1 cellular context compared by ENCODE assay signal in genomic region chr6:88519227-88520019, GRCh38.
TF ChIP-seq lines count a peak whose summit lies in the region.

No MANE protein-coding gene starts in this region.

TF ChIP-seq in GM23338, 12 proteins besides CTCF, POLR2A, EP300 and RAD21 (continued from another document):
- TF ChIP-seq ZNF462 (CRISPR knock-in tag; IDR thresholded peaks at IDR 0.05) (no peak), JUNB (IDR thresholded peaks at IDR 0.05; ENCODE audit: unreplicated experiment) (no peak), REST (IDR thresholded peaks at IDR 0.05; ENCODE audit: unreplicated experiment) (no peak), ETS1 (IDR thresholded peaks at IDR 0.05) (no peak), CREB1 (CRISPR knock-in tag; IDR thresholded peaks at IDR 0.05; ENCODE audit: low read depth) (no peak), ZNF114 (CRISPR knock-in tag; IDR thresholded peaks at IDR 0.05) (no peak), EZH2phosphoT487 (IDR thresholded peaks at IDR 0.05; ENCODE audit: unreplicated experiment) (no peak), POLR2AphosphoS5 (IDR thresholded peaks at IDR 0.05; ENCODE audit: low read depth) (no peak), STAT1 (IDR thresholded peaks at IDR 0.05; ENCODE audit: unreplicated experiment) (no peak), EZH2 (IDR thresholded peaks at IDR 0.05; ENCODE audit: low read depth, unreplicated experiment) (no peak)
